ENCODE assay signal across 10 cellular contexts in genomic region chr12:52007982-52008510, GRCh38. TPM values are rescaled to one million over a fixed set of nuclear protein-coding genes. Genes with fewer than 3 reads are reported as not detected.
DNase-seq lines count a peak whose midpoint lies in the region; ATAC-seq, FAIRE-seq and TF ChIP-seq lines count a peak whose summit lies in the region.
"Had no signal": no experiment of that assay in that cellular context is flagged by ENCODE, and none has a peak within 500 bp of the region (broad histone marks: within the 10 kb centered on the region; RNA-seq: fewer than 3 reads in every experiment).

No MANE protein-coding gene starts in this region.

- TF ChIP-seq RAD21 in GM12878 (IDR thresholded peaks at IDR 0.05; ENCODE audit: insufficient read depth, low read depth, low read length) = no peak

- 18% methylated on average over 5 of the region's 5 CpGs for WGBS in GM12878 (ENCODE audit: insufficient coverage, insufficient replicate concordance, low lambda C conversion rate, missing lambda C conversion rate)
- 35 to 49% methylated on average over 5 of the region's 5 CpGs for WGBS in lung, 2 donors

- H4K20me1 ChIP-seq in GM12878 (ENCODE audit: control insufficient read depth, insufficient read depth) = no peaks in the 10 kb centered on the region

- in situ Hi-C loops in GM12878 (cut with MboI) = no loop called here

- no peak overlapping the region for H3K9ac ChIP-seq in GM12878 (ENCODE audit: control insufficient read depth, insufficient read depth, low read length)

- TF ChIP-seq EP300 in GM12878 (IDR thresholded peaks at IDR 0.05; ENCODE audit: borderline replicate concordance in 1 of 2, control insufficient read depth in 1 of 2, low read depth in 2 of 2, low read length in 2 of 2) = no peak

- H3K4me3 Mint-ChIP-seq in activated CD4-positive, alpha-beta T cell treated with anti-CD3 and anti-CD28 coated beads for 36 hours = peak overlapping the region; percentile 78

- H3K36me3 ChIP-seq in GM12878 (ENCODE audit: control insufficient read depth in 2 of 2, insufficient read depth in 2 of 2, low read length in 1 of 2) = no peaks in the 10 kb centered on the region
- H3K36me3 ChIP-seq in lung (ENCODE audit: control insufficient read depth in 2 of 2, insufficient read depth in 2 of 2, low read length in 2 of 2) = peaks cover 0 to 15% of the 10 kb centered on the region in 2 donors

- H3K9me3 ChIP-seq in GM12878 (replicated peaks; ENCODE audit: control insufficient read depth, insufficient read depth, low read length) (no peaks in the 10 kb centered on the region), lung (ENCODE audit: control insufficient read depth in 2 of 2, insufficient read depth in 1 of 2, low read length in 1 of 2) (no peaks in the 10 kb centered on the region)
- H3K9me3 ChIP-seq: A549 had no signal

- H3K4me3 ChIP-seq in GM12878 (no peak overlapping the region), lung (peak overlapping the region; percentile 83)
- H3K4me3 ChIP-seq: A549 had no signal

- peak overlapping the region; percentile 55 for H3K27ac Mint-ChIP-seq in activated CD4-positive, alpha-beta T cell treated with anti-CD3 and anti-CD28 coated beads for 36 hours

- H3K4me1 ChIP-seq in GM12878 (ENCODE audit: control insufficient read depth, insufficient read depth, low read length) (peaks cover 11% of the 10 kb centered on the region), lung (ENCODE audit: control insufficient read depth in 2 of 2, insufficient read depth in 2 of 2, low read length in 2 of 2) (peaks cover 0 to 6% of the 10 kb centered on the region in 2 donors)

- H3K27ac ChIP-seq in GM12878 (ENCODE audit: control insufficient read depth, insufficient read depth) = no peak overlapping the region
- H3K27ac ChIP-seq in lung (ENCODE audit: low read depth in 1 of 2, low read length in 1 of 2) = peak overlapping the region; percentile 89 to 96
- H3K27ac ChIP-seq in temporal lobe (ENCODE audit: low read depth, low read length) = peak overlapping the region; percentile 90
- H3K27ac ChIP-seq: A549 had no signal

- RAD21 ChIA-PET in GM12878 (lab: Charles Lee; ENCODE audit: unreplicated experiment) = interaction anchor here (1.3 kb wide), 1 partner anchor 18 kb away, joined by 4 read pairs; no protein-coding TSS in a partner anchor

- no peak for TF ChIP-seq CTCF in GM12878 (IDR thresholded peaks at IDR 0.05 in 2 of 3, conservative IDR thresholded peaks at IDR 0.05 in 1 of 3; ENCODE audit: control insufficient read depth in 2 of 3, extremely low read depth in 1 of 3, insufficient read depth in 1 of 3, low read depth in 3 of 3, low read length in 3 of 3)
- no peak for TF ChIP-seq CTCF in lung (IDR thresholded peaks at IDR 0.05; ENCODE audit: control extremely low read depth, extremely low read depth)

- SMC1A ChIA-PET in GM12878 (lab: Charles Lee; ENCODE audit: uncharacterized antibody, unreplicated experiment) = interaction anchor here (0.9 kb wide), 1 partner anchor 17 kb away, joined by 3 read pairs; no protein-coding TSS in a partner anchor

- peaks cover 12% of the 10 kb centered on the region for H3K36me3 Mint-ChIP-seq in activated CD4-positive, alpha-beta T cell treated with anti-CD3 and anti-CD28 coated beads for 36 hours (ENCODE audit: low read depth)

- H3K27me3 ChIP-seq in GM12878 (replicated peaks in 1 of 2; ENCODE audit: control insufficient read depth in 2 of 2, insufficient read depth in 2 of 2, low read length in 1 of 2) (peaks cover 9 to 21% of the 10 kb centered on the region in 2 experiments; a peak in 3 of 4 replicates), lung (ENCODE audit: control insufficient read depth, insufficient read depth) (no peaks in the 10 kb centered on the region)

- TF ChIP-seq POLR2A in GM12878 (IDR thresholded peaks at IDR 0.05; ENCODE audit: low read depth, low read length) = no peak

- no peak overlapping the region for H2AFZ ChIP-seq in GM12878 (ENCODE audit: control insufficient read depth, low read depth, low read length)

- H3K27me3 Mint-ChIP-seq in activated CD4-positive, alpha-beta T cell treated with anti-CD3 and anti-CD28 coated beads for 36 hours = peaks cover 4% of the 10 kb centered on the region

- no peaks in the 10 kb centered on the region for H3K9me3 Mint-ChIP-seq in activated CD4-positive, alpha-beta T cell treated with anti-CD3 and anti-CD28 coated beads for 36 hours (ENCODE audit: low read depth)

- no peaks in the 10 kb centered on the region for H3K79me2 ChIP-seq in GM12878 (ENCODE audit: control insufficient read depth, insufficient read depth, low read length)

- BruUV-seq in GM12878 (replicated peaks; lab: Mats Ljungman, UMichigan) = TSS peak; percentile 67

- H3K4me2 ChIP-seq in GM12878 (ENCODE audit: control insufficient read depth, insufficient read depth) = no peak overlapping the region
- H3K4me2 ChIP-seq: A549 had no signal

- POLR2A ChIA-PET in activated CD4-positive, alpha-beta T cell treated with anti-CD3 and anti-CD28 coated beads for 36 hours (lab: Charles Lee) = interaction anchor here (0.9 kb wide), 1 partner anchor 15 kb away, joined by 3 read pairs; no protein-coding TSS in a partner anchor
- POLR2A ChIA-PET in GM12878 (lab: Charles Lee) = no interaction called here

- intact Hi-C loops in activated CD4-positive, alpha-beta T cell treated with anti-CD3 and anti-CD28 coated beads for 36 hours (cut with DNase I, micrococcal nuclease) = loop anchor here in 1 of 2 experiments (2.0 kb wide), 1 partner anchor 37 kb away; no protein-coding TSS in a partner anchor
- intact Hi-C loops in GM12878 (cut with micrococcal nuclease; ENCODE audit: unreplicated experiment) = no loop called here

- peaks cover 13% of the 10 kb centered on the region for H3K4me1 Mint-ChIP-seq in activated CD4-positive, alpha-beta T cell treated with anti-CD3 and anti-CD28 coated beads for 36 hours

- no peak for FAIRE-seq in GM12878 (lab: Jason Lieb, UNC)
- FAIRE-seq: A549, islet of Langerhans had no signal

- ATAC-seq in activated CD4-positive, alpha-beta T cell treated with anti-CD3 and anti-CD28 coated beads for 36 hours = no peak
- ATAC-seq in GM12878 (no peak), lung (ENCODE audit: insufficient read depth, low FRiP score) (no peak), HG02571 (IDR thresholded peaks at IDR 0.05; ENCODE audit: unreplicated experiment) (no peak)
- ATAC-seq: A549 had no signal

- CTCF ChIA-PET in activated CD4-positive, alpha-beta T cell treated with anti-CD3 and anti-CD28 coated beads for 36 hours (lab: Charles Lee) = interaction anchor here (0.6 to 5.6 kb wide), 6 partner anchors 13 to 587 kb away, joined by 3 to 64 read pairs (median 3); no protein-coding TSS in a partner anchor
- CTCF ChIA-PET in GM12878 (lab: Yijun Ruan, JAX) = interaction anchor here (11.3 kb wide), 1 partner anchor 15 kb away, joined by 412 read pairs; no protein-coding TSS in a partner anchor

- no peak for DNase-seq in activated CD4-positive, alpha-beta T cell treated with anti-CD3 and anti-CD28 coated beads for 36 hours
- no peak for DNase-seq in activated CD4-positive, alpha-beta T cell treated with anti-CD3 and anti-CD28 coated beads for 4 hours
- DNase-seq in GM12878 (ENCODE audit: low read depth, low spot score) (no peak), lung (ENCODE audit: low spot score) (no peak), NCI-H2081 (lab: John Stamatoyannopoulos, UW) (no peak)
- no peak for DNase-seq in stimulated activated CD4-positive, alpha-beta T cell treated with anti-CD3 and anti-CD28 coated beads, Interleukin-4, amount 100 ng/mL, for 4 hours

RNA-seq across cellular contexts. Expression of gene TAMALIN, which starts 1.3 kb away (rescaled TPM):
- total RNA-seq in activated CD4-positive, alpha-beta T cell treated with anti-CD3 and anti-CD28 coated beads for 36 hours = 10 to 100 TPM in 1 of 2 experiments, 1 to 10 TPM in 1; 6.4 to 11.5 TPM
- 6.8 and 7.1 TPM in 2 replicates for total RNA-seq in GM12878 (2013; cell fraction: nucleolus; rRNA removed)
- total RNA-seq in GM12878 (2014; rRNA removed) (0.23 and 0.38 TPM in 2 replicates), GM12878 (2014; rRNA removed; fragmentation: Illumina TruSeq; extraction: Trizol) (0.14 and 0.58 TPM in 2 replicates), GM12878 (2021) (0.35 and 0.49 TPM in 2 replicates), lung (10 to 100 TPM; 31.4 to 84.0 TPM), temporal lobe (1.5 TPM)
- polyA plus RNA-seq in GM12878 (2011; ENCODE audit: low read depth) = not detected
- polyA plus RNA-seq in GM12878 (2011; rRNA removed) (0.15 and 0.29 TPM in 2 replicates), GM12878 (2014; fragmentation: Illumina TruSeq; extraction: Trizol) (0.09 TPM in 1 of 2 replicates, not detected in the other), GM12878 (2014; fragmentation: Nextera tagmentation; extraction: Ambion mirVana) (not detected), GM12878 (2014; rRNA removed) (0.13 and 0.27 TPM in 2 replicates), GM12878 (2016; fragmentation: Nextera tagmentation; extraction: Ambion mirVana) (not detected), lung (10 to 100 TPM; 52.9 to 68.0 TPM)
- 0.25 and 0.30 TPM in 2 replicates for polyA plus RNA-seq in GM12878 (2011; cell fraction: cytosol; rRNA removed)
- 0.52 and 0.67 TPM in 2 replicates for polyA plus RNA-seq in GM12878 (2011; cell fraction: nucleus; rRNA removed)
- polyA plus RNA-seq in GM12878 (2012) = 0.22 and 1.0 TPM in 2 replicates
- polyA minus RNA-seq in GM12878 (2011; rRNA and poly(A)+ RNA removed) = 0.46 TPM in 1 of 2 replicates, not detected in the other
- polyA minus RNA-seq in GM12878 (2011; cell fraction: cytosol; rRNA and poly(A)+ RNA removed) = not detected in 2 replicates
- polyA minus RNA-seq in GM12878 (2011; cell fraction: nucleus; rRNA and poly(A)+ RNA removed) = 0.36 TPM in 1 of 2 replicates, not detected in the other

RNA-seq across cellular contexts. Expression of gene NR4A1, which starts 43.2 kb away (rescaled TPM):
- total RNA-seq in activated CD4-positive, alpha-beta T cell treated with anti-CD3 and anti-CD28 coated beads for 36 hours = 10 to 100 TPM; 69.4 to 72.8 TPM
- 9.2 and 12.6 TPM in 2 replicates for total RNA-seq in GM12878 (2013; cell fraction: nucleolus; rRNA removed)
- total RNA-seq in GM12878 (2014; rRNA removed) (2.4 and 4.1 TPM in 2 replicates), GM12878 (2014; rRNA removed; fragmentation: Illumina TruSeq; extraction: Trizol) (1.5 and 2.2 TPM in 2 replicates), GM12878 (2021) (7.9 TPM in 2 replicates), lung (10 to 100 TPM; 56.8 to 77.9 TPM), temporal lobe (10.1 TPM)
- polyA plus RNA-seq in GM12878 (2011; ENCODE audit: low read depth) = 1.5 TPM
- polyA plus RNA-seq in GM12878 (2011; rRNA removed) (1.3 and 2.9 TPM in 2 replicates), GM12878 (2014; fragmentation: Illumina TruSeq; extraction: Trizol) (1.2 and 2.0 TPM in 2 replicates), GM12878 (2014; fragmentation: Nextera tagmentation; extraction: Ambion mirVana) (under 1 TPM in 1 of 2 experiments, not detected in 1; 0.05 TPM), GM12878 (2014; rRNA removed) (5.9 TPM in 2 replicates), GM12878 (2016; fragmentation: Nextera tagmentation; extraction: Ambion mirVana) (1 to 10 TPM; 1.5 to 1.9 TPM), lung (10 to 100 TPM; 45.1 to 67.3 TPM)
- polyA plus RNA-seq in GM12878 (2011; cell fraction: cytosol; rRNA removed) = 5.8 and 7.7 TPM in 2 replicates
- 20.2 and 21.4 TPM in 2 replicates for polyA plus RNA-seq in GM12878 (2011; cell fraction: nucleus; rRNA removed)
- 4.3 and 15.3 TPM in 2 replicates for polyA plus RNA-seq in GM12878 (2012)
- polyA minus RNA-seq in GM12878 (2011; rRNA and poly(A)+ RNA removed) = 3.7 and 8.3 TPM in 2 replicates
- polyA minus RNA-seq in GM12878 (2011; cell fraction: cytosol; rRNA and poly(A)+ RNA removed) = 6.8 and 7.4 TPM in 2 replicates
- 14.4 and 17.9 TPM in 2 replicates for polyA minus RNA-seq in GM12878 (2011; cell fraction: nucleus; rRNA and poly(A)+ RNA removed)

RNA-seq across cellular contexts. Expression of gene ACVR1B, which starts 56.5 kb away (rescaled TPM):
- total RNA-seq in activated CD4-positive, alpha-beta T cell treated with anti-CD3 and anti-CD28 coated beads for 36 hours = 10 to 100 TPM; 10.1 to 12.7 TPM
- total RNA-seq in GM12878 (2013; cell fraction: nucleolus; rRNA removed) = 0.40 and 0.76 TPM in 2 replicates
- total RNA-seq in GM12878 (2014; rRNA removed) (0.11 TPM in 1 of 2 replicates, not detected in the other), GM12878 (2014; rRNA removed; fragmentation: Illumina TruSeq; extraction: Trizol) (0.13 and 0.18 TPM in 2 replicates), GM12878 (2021) (0.28 and 0.58 TPM in 2 replicates), lung (10 to 100 TPM; 14.0 to 41.7 TPM), temporal lobe (43.3 TPM)
- polyA plus RNA-seq in GM12878 (2011; ENCODE audit: low read depth) = 0.26 TPM
- polyA plus RNA-seq in GM12878 (2011; rRNA removed) (0.30 and 0.69 TPM in 2 replicates), GM12878 (2014; fragmentation: Illumina TruSeq; extraction: Trizol) (0.25 and 0.56 TPM in 2 replicates), GM12878 (2014; fragmentation: Nextera tagmentation; extraction: Ambion mirVana) (under 1 TPM; 0.02 to 0.08 TPM), GM12878 (2014; rRNA removed) (0.19 and 0.29 TPM in 2 replicates), GM12878 (2016; fragmentation: Nextera tagmentation; extraction: Ambion mirVana) (not detected), lung (10 to 100 TPM; 14.3 to 27.7 TPM)
- 0.43 and 0.47 TPM in 2 replicates for polyA plus RNA-seq in GM12878 (2011; cell fraction: cytosol; rRNA removed)
- 0.13 and 0.31 TPM in 2 replicates for polyA plus RNA-seq in GM12878 (2011; cell fraction: nucleus; rRNA removed)
- 0.23 and 0.39 TPM in 2 replicates for polyA plus RNA-seq in GM12878 (2012)
- 1.2 and 1.3 TPM in 2 replicates for polyA minus RNA-seq in GM12878 (2011; rRNA and poly(A)+ RNA removed)
- 0.27 and 0.83 TPM in 2 replicates for polyA minus RNA-seq in GM12878 (2011; cell fraction: cytosol; rRNA and poly(A)+ RNA removed)
- polyA minus RNA-seq in GM12878 (2011; cell fraction: nucleus; rRNA and poly(A)+ RNA removed) = 0.12 and 0.38 TPM in 2 replicates

Comparison
In these comparisons a context has a peak if more than half of its experiments do, and no peak if none do; other contexts are left out.
1. RNA of gene ACVR1B, which starts 56.5 kb away (total RNA-seq): 43.3 TPM in temporal lobe (single experiment), 14.0 to 41.7 TPM in lung and 10.1 to 12.7 TPM in activated CD4-positive, alpha-beta T cell treated with anti-CD3 and anti-CD28 coated beads for 36 hours; 0.11 to 0.76 TPM in GM12878; every median in the first group is over 4 times any median in the second.